In the genomic region with DNA sequence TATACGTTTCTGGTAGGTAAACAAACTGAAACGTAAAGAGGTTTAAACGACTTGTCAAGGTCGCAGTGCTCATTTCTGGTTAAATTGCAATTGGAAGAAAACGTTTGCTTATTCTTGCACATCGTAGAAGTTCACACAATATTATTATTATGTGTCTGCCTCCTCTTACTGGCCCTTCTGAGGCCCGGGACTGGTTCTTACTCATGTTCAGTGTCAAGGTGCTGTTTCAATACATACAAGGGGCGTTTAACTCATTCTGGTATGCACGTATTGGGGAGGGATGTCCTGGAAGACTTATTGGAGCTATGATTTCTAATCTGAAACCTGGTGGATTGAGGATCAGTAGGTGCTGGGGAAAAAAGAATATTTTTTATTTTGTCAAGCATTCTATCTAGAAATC, we compare ENCODE assay signal across 8 cellular contexts. TPM values are rescaled to one million over a fixed set of nuclear protein-coding genes. Genes with fewer than 3 reads are reported as not detected.
DNase-seq lines count a peak whose midpoint lies in the region; ATAC-seq and TF ChIP-seq lines count a peak whose summit lies in the region.

No MANE protein-coding gene starts in this region.

- H3K27ac ChIP-seq in ascending aorta (peak overlapping the region; percentile 82 to 87), upper lobe of left lung (peak overlapping the region; percentile 84 to 88 (median 86))

- ATAC-seq in GM18519 (IDR thresholded peaks at IDR 0.05; ENCODE audit: low FRiP score, unreplicated experiment) (peak; percentile 9), HG03342 (IDR thresholded peaks at IDR 0.05; ENCODE audit: unreplicated experiment) (peak; percentile 26), upper lobe of left lung (ENCODE audit: low FRiP score in 2 of 2) (no peak)

- H3K36me3 ChIP-seq in ascending aorta, result peaks cover 0 to 17% of the 10 kb centered on the region in 2 donors
- peaks cover 0 to 35% (median 12%) of the 10 kb centered on the region in 4 donors for H3K36me3 ChIP-seq in upper lobe of left lung

- DNase-seq in ascending aorta (ENCODE audit: low spot score in 2 of 2), result no peak
- peak; percentile 14 for DNase-seq in left kidney (ENCODE audit: low read depth, low spot score)
- no peak for DNase-seq in upper lobe of left lung
- DNase-seq in amniotic stem cell (lab: John Stamatoyannopoulos, UW), result no peak
- DNase-seq in NCI-H524 treated with DMSO at 0.1 percent for 48 hours (lab: John Stamatoyannopoulos, UW), result no peak
- DNase-seq in anterior cingulate cortex (lab: John Stamatoyannopoulos, UW), result no peak

- no peak for TF ChIP-seq CTCF in ascending aorta (IDR thresholded peaks at IDR 0.05)
- TF ChIP-seq CTCF in upper lobe of left lung (IDR thresholded peaks at IDR 0.05), result no peak

- TF ChIP-seq POLR2A in upper lobe of left lung (IDR thresholded peaks at IDR 0.05), result no peak

- H3K4me3 ChIP-seq in ascending aorta, result peak overlapping the region; percentile 80 to 81
- H3K4me3 ChIP-seq in upper lobe of left lung, result peak overlapping the region; percentile 58 to 83 (median 63)

- H3K4me1 ChIP-seq in ascending aorta (peaks cover 0 to 10% of the 10 kb centered on the region in 2 donors), upper lobe of left lung (peaks cover 17 to 30% (median 19%) of the 10 kb centered on the region in 4 donors)

- no peak for TF ChIP-seq EP300 in upper lobe of left lung (IDR thresholded peaks at IDR 0.05)

- 4 to 8% methylated on average over 9 of the region's 9 CpGs for WGBS in upper lobe of left lung, 2 donors

- intact Hi-C loops in ascending aorta (cut with DNase I), result loop anchor here (1.0 kb wide), 1 partner anchor 25 kb away; no protein-coding TSS in a partner anchor

- no peaks in the 10 kb centered on the region for H3K9me3 ChIP-seq in ascending aorta
- H3K9me3 ChIP-seq in upper lobe of left lung, result peaks cover 0 to 6% (median 0%) of the 10 kb centered on the region in 4 donors

- H3K27me3 ChIP-seq in ascending aorta (no peaks in the 10 kb centered on the region), upper lobe of left lung (no peaks in the 10 kb centered on the region)

RNA-seq across cellular contexts. Expression of gene RPF1, which starts 0.9 kb away (rescaled TPM):
- total RNA-seq in ascending aorta (8.4 TPM), upper lobe of left lung (10 to 100 TPM; 12.2 to 46.4 (median 25.4) TPM)

RNA-seq across cellular contexts. Expression of gene SPATA1, which starts 26.2 kb away (rescaled TPM):
- total RNA-seq in ascending aorta (not detected), upper lobe of left lung (10 to 100 TPM in 1 of 6 donors, 1 to 10 TPM in 4, not detected in 1; 1.4 to 19.9 (median 1.7) TPM)

RNA-seq across cellular contexts. Expression of gene GNG5, which starts 26.4 kb away (rescaled TPM):
- total RNA-seq in ascending aorta (119 TPM), upper lobe of left lung (100 to 1,000 TPM in 3 of 6 donors, 10 to 100 TPM in 3; 54.5 to 151 (median 102) TPM)

Comparison
In these comparisons a context has a peak if more than half of its experiments do, and no peak if none do; other contexts are left out.
1. ATAC-seq: peak in GM18519 (single experiment) and HG03342 (single experiment); none in upper lobe of left lung (0 of 2).